ENCODE assay signal across 1 cellular context in the genomic region with DNA sequence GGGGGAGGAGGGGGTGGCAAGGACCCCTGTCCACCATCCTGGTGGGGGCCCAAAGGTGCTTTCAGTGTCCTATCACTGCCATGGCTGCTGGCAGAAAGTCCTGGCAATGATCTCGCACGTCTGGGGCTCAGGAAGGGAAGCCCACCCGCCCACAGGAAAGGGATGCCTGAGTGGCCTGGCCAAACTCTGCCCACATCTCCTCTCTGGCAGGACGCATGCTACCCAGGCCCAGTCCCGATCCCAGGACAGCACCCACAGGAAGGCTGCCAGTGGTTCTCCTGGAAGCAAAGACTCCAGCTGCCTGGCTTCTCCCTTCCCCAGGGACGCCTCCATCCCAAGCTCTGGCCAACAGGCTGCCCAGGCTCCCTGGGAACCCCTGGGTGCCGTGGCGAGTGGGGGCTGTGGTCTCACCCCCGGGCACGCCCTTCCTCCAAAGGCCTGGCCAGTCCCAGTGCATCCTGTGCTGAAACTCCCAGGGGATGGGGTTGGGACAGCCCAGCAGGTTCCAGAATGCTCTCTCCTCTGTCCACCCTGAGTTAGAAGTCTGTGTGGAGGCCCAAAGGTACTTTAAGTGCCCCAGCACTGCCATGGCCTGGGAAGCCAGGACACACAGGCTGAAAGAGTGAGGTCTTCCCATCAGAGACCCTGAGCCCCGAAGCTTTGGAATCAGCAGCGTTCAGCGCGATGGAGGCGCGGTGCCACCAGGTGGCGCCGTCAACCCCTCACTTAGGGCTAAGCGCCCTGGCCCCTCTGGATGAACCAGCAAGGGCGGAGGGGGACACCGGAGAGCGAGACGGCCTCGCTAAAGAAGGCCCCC.
TF ChIP-seq lines count a peak whose summit lies in the region.

No MANE protein-coding gene starts in this region.

TF ChIP-seq in GM12878, 131 proteins besides CTCF, POLR2A, EP300 and RAD21 (continued from another document):
- TF ChIP-seq BCLAF1 (IDR thresholded peaks at IDR 0.05), result no peak
- TF ChIP-seq MEF2B (IDR thresholded peaks at IDR 0.05; ENCODE audit: partially characterized antibody, poor library complexity, severe bottlenecking), result peak; percentile 41
- peak; percentile 78 for TF ChIP-seq YY1 (IDR thresholded peaks at IDR 0.05; ENCODE audit: low read depth, low read length)
- TF ChIP-seq STAT1 (conservative IDR thresholded peaks at IDR 0.05), result no peak
